ENCODE assay signal across 7 cellular contexts in the genomic region with DNA sequence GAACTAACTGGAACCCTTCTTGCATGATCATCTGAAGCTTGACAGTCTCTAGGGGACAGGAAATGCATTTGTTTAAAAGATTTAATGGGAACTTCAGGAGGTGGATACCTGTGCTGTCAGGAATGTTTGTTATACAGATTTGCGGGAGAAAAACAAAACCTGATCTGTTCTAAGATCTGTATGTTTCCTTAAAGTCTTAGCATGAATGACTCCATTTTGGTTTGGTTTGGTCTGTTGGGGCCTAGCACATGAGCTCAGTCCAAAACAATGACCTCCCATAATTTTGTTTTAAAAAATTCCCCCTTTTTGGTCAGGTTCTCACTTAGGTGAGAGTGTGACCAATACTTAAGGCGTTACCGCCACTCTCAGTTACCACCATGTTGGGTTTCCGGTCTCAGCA.
"Had no signal": no experiment of that assay in that cellular context is flagged by ENCODE, and none has a peak within 500 bp of the region (broad histone marks: within the 10 kb centered on the region; RNA-seq: fewer than 3 reads in every experiment).

No MANE protein-coding gene starts in this region.

- H3K4me2 ChIP-seq: GM23338, KMS-11 had no signal

- DNase-seq: H7, HCEC 1CT, IMR-90, KBM-7 had no signal

- FAIRE-seq: HTR-8/SVneo had no signal

- H3K27ac Mint-ChIP-seq: GM23338 had no signal

- H3K27ac ChIP-seq: KMS-11 had no signal

- H3K9ac ChIP-seq: KMS-11 had no signal

- H3K4me3 ChIP-seq: GM23338 had no signal

- H2AFZ ChIP-seq: GM23338 had no signal

- ATAC-seq: GM23338 had no signal

- H3K4me3 Mint-ChIP-seq: GM23338 had no signal
